1 cellular context compared by ENCODE assay signal in genomic region chr1:65147424-65148177, GRCh38.
A peak's percentile ranks its signal among the peaks of the same experiment; 100 is the strongest.
TF ChIP-seq lines count a peak whose summit lies in the region.

No MANE protein-coding gene starts in this region.

TF ChIP-seq in HepG2, 621 proteins besides CTCF, POLR2A, EP300 and RAD21 (continued from another document and continues in another):
- TF ChIP-seq ZNF142 (CRISPR knock-in tag; IDR thresholded peaks at IDR 0.05) = no peak; the same call in none of the 2 replicates
- no peak for TF ChIP-seq ZNF644 (CRISPR knock-in tag; IDR thresholded peaks at IDR 0.05; ENCODE audit: low read depth)
- peak; percentile 37; the same call in 1 of the 2 replicates for TF ChIP-seq ZBTB25 (CRISPR knock-in tag; IDR thresholded peaks at IDR 0.05)
- TF ChIP-seq ZMYM3 (CRISPR knock-in tag; IDR thresholded peaks at IDR 0.05) = peak; percentile 20; the same call in 1 of the 2 replicates
- no peak for TF ChIP-seq ZNF605 (CRISPR knock-in tag; IDR thresholded peaks at IDR 0.05)
- peak; percentile 36; the same call in 1 of the 2 replicates for TF ChIP-seq ZNF12 (CRISPR knock-in tag; IDR thresholded peaks at IDR 0.05)
- TF ChIP-seq HNF1A (IDR thresholded peaks at IDR 0.05; ENCODE audit: low read depth) = no peak
- TF ChIP-seq HNF1A (CRISPR knock-in tag; IDR thresholded peaks at IDR 0.05; ENCODE audit: borderline replicate concordance) = no peak; the same call in 1 of the 2 replicates
- no peak for TF ChIP-seq RFX1 (IDR thresholded peaks at IDR 0.05)
- no peak for TF ChIP-seq ZBTB46 (CRISPR knock-in tag; IDR thresholded peaks at IDR 0.05; ENCODE audit: borderline replicate concordance)
- no peak for TF ChIP-seq ZSCAN12 (CRISPR knock-in tag; IDR thresholded peaks at IDR 0.05)
- TF ChIP-seq GRHL1 (CRISPR knock-in tag; conservative IDR thresholded peaks at IDR 0.05) = no peak
- TF ChIP-seq CSRNP1 (CRISPR knock-in tag; IDR thresholded peaks at IDR 0.05) = peak; percentile 70; the same call in 1 of the 2 replicates
- TF ChIP-seq E2F5 (CRISPR knock-in tag; conservative IDR thresholded peaks at IDR 0.05) = no peak
- TF ChIP-seq ZNF101 (CRISPR knock-in tag; IDR thresholded peaks at IDR 0.05; ENCODE audit: borderline replicate concordance, low read depth) = no peak
- no peak for TF ChIP-seq RFXANK (CRISPR knock-in tag; IDR thresholded peaks at IDR 0.05)
- peak; percentile 76 for TF ChIP-seq ZBTB2 (CRISPR knock-in tag; IDR thresholded peaks at IDR 0.05; ENCODE audit: low read depth)
- no peak for TF ChIP-seq USF2 (IDR thresholded peaks at IDR 0.05; ENCODE audit: low read depth, low read length)
- TF ChIP-seq USF2 (CRISPR knock-in tag; IDR thresholded peaks at IDR 0.05; ENCODE audit: borderline replicate concordance) = 0 out of 2 replicates have a peak, but pooled peaks have one; percentile 26
- TF ChIP-seq KLF6 (CRISPR knock-in tag; IDR thresholded peaks at IDR 0.05) = no peak
- TF ChIP-seq ZNF225 (CRISPR knock-in tag; IDR thresholded peaks at IDR 0.05) = no peak
- TF ChIP-seq RXRA (CRISPR knock-in tag; IDR thresholded peaks at IDR 0.05) = peak; percentile 34
- TF ChIP-seq MATR3 (CRISPR knock-in tag; IDR thresholded peaks at IDR 0.05) = no peak
- peak; percentile 59; the same call in 1 of the 2 replicates for TF ChIP-seq FOXP4 (CRISPR knock-in tag; IDR thresholded peaks at IDR 0.05)
- no peak for TF ChIP-seq RFX3 (CRISPR knock-in tag; IDR thresholded peaks at IDR 0.05)
- 0 out of 2 replicates have a peak, but pooled peaks have one; percentile 42 for TF ChIP-seq CHD4 (IDR thresholded peaks at IDR 0.05; ENCODE audit: borderline replicate concordance, low read length)
- TF ChIP-seq NCOA1 (CRISPR knock-in tag; IDR thresholded peaks at IDR 0.05) = no peak
- TF ChIP-seq ZBTB7A (CRISPR knock-in tag; IDR thresholded peaks at IDR 0.05) = no peak; the same call in 1 of the 2 replicates
- TF ChIP-seq HMG20A (CRISPR knock-in tag; IDR thresholded peaks at IDR 0.05; ENCODE audit: borderline replicate concordance) = 0 out of 2 replicates have a peak, but pooled peaks have one; percentile 16
- no peak for TF ChIP-seq ZNF24 (IDR thresholded peaks at IDR 0.05)
- TF ChIP-seq PAWR (CRISPR knock-in tag; IDR thresholded peaks at IDR 0.05; ENCODE audit: borderline replicate concordance) = no peak
- TF ChIP-seq CHCHD3 (CRISPR knock-in tag; IDR thresholded peaks at IDR 0.05) = peak; percentile 75
